Comparison of ENCODE assay signal across 25 cellular contexts in the genomic region with DNA sequence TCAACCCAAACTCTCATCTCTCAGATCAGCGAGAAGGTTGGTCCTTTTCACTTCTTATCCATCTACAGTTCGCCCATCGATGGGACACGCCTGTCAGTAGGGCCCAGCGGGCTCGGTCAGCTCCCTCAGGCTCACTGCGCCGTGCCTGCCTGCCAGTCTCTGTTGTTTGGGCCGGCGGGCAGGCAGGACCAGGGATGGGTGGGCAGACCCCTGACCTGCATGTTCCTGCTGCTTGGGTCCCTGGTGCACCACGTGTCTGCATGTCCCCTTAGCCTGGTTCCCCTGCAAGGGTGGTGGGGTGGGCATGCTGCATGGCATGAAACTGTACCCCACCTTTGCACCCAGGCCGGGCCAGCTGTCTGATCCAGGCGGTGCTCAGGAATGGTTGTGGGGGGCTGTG. TPM values are rescaled to one million over a fixed set of nuclear protein-coding genes. Genes with fewer than 3 reads are reported as not detected.
DNase-seq lines count a peak whose midpoint lies in the region; ATAC-seq and TF ChIP-seq lines count a peak whose summit lies in the region.
"Had no signal": no experiment of that assay in that cellular context is flagged by ENCODE, and none has a peak within 500 bp of the region (broad histone marks: within the 10 kb centered on the region; RNA-seq: fewer than 3 reads in every experiment).

No MANE protein-coding gene starts in this region.

- no peak for ATAC-seq in activated T-cell treated with anti-CD3 and anti-CD28 coated beads, Interleukin-2, amount 50 U/mL, for 72 hours (replicated peaks in 1 of 2)
- ATAC-seq in activated T-cell treated with anti-CD3 and anti-CD28 coated beads, Interleukin-2, amount 50 U/mL, for 4 hours: no peak
- ATAC-seq in activated naive CD8-positive, alpha-beta T cell treated with anti-CD3 and anti-CD28 coated beads, Interleukin-2, amount 10 ng/mL, durations not matched to agents 7 days and 5 days (ENCODE audit: low read depth): no peak
- ATAC-seq in left ventricle myocardium superior: no peak

- no peak for TF ChIP-seq CTCF in mesothelial cell of epicardium (IDR thresholded peaks at IDR 0.05; ENCODE audit: unreplicated experiment)
- no peak for TF ChIP-seq CTCF in type B pancreatic cell (conservative IDR thresholded peaks at IDR 0.05)

- H3K36me3 Mint-ChIP-seq in activated T-cell treated with anti-CD3 and anti-CD28 coated beads, Interleukin-2, amount 50 U/mL, for 72 hours (ENCODE audit: insufficient read depth in 2 of 2): no peaks in the 10 kb centered on the region
- no peaks in the 10 kb centered on the region for H3K36me3 Mint-ChIP-seq in activated T-cell treated with anti-CD3 and anti-CD28 coated beads, Interleukin-2, amount 50 U/mL, for 4 hours (ENCODE audit: insufficient read depth)
- no peaks in the 10 kb centered on the region for H3K36me3 Mint-ChIP-seq in activated naive CD8-positive, alpha-beta T cell treated with anti-CD3 and anti-CD28 coated beads, Interleukin-2, amount 10 ng/mL, durations not matched to agents 7 days and 5 days
- peaks cover 19% of the 10 kb centered on the region for H3K36me3 Mint-ChIP-seq in mesothelial cell of epicardium
- peaks cover 17% of the 10 kb centered on the region for H3K36me3 Mint-ChIP-seq in type B pancreatic cell
- H3K36me3 Mint-ChIP-seq: activated naive CD8-positive, alpha-beta T cell; natural killer cell treated with Interleukin-12 subunit alpha and Interleukin-12 subunit beta and Interleukin-15 and Interleukin-18, amount 100 ng/mL, for 72 hours had no signal

- peaks cover 8% of the 10 kb centered on the region for H3K4me1 Mint-ChIP-seq in activated T-cell treated with anti-CD3 and anti-CD28 coated beads, Interleukin-2, amount 50 U/mL, for 72 hours (ENCODE audit: low read depth)
- peaks cover 2% of the 10 kb centered on the region for H3K4me1 Mint-ChIP-seq in activated T-cell treated with anti-CD3 and anti-CD28 coated beads, Interleukin-2, amount 50 U/mL, for 4 hours (ENCODE audit: low read depth)
- H3K4me1 Mint-ChIP-seq in activated naive CD8-positive, alpha-beta T cell treated with anti-CD3 and anti-CD28 coated beads, Interleukin-2, amount 10 ng/mL, durations not matched to agents 7 days and 5 days: peaks cover 12% of the 10 kb centered on the region
- peaks cover 29% of the 10 kb centered on the region for H3K4me1 Mint-ChIP-seq in mesothelial cell of epicardium
- peaks cover 27% of the 10 kb centered on the region for H3K4me1 Mint-ChIP-seq in type B pancreatic cell (ENCODE audit: unreplicated experiment)

- no peaks in the 10 kb centered on the region for H3K27me3 Mint-ChIP-seq in activated T-cell treated with anti-CD3 and anti-CD28 coated beads, Interleukin-2, amount 50 U/mL, for 72 hours (ENCODE audit: low read depth)
- no peaks in the 10 kb centered on the region for H3K27me3 Mint-ChIP-seq in activated T-cell treated with anti-CD3 and anti-CD28 coated beads, Interleukin-2, amount 50 U/mL, for 4 hours (ENCODE audit: low read depth)
- no peaks in the 10 kb centered on the region for H3K27me3 Mint-ChIP-seq in activated naive CD8-positive, alpha-beta T cell treated with anti-CD3 and anti-CD28 coated beads, Interleukin-2, amount 10 ng/mL, durations not matched to agents 7 days and 5 days
- no peaks in the 10 kb centered on the region for H3K27me3 Mint-ChIP-seq in mesothelial cell of epicardium (ENCODE audit: low read depth)
- H3K27me3 Mint-ChIP-seq in type B pancreatic cell: no peaks in the 10 kb centered on the region
- H3K27me3 Mint-ChIP-seq: activated naive CD8-positive, alpha-beta T cell; CD4-positive, alpha-beta T cell; natural killer cell treated with Interleukin-12 subunit alpha and Interleukin-12 subunit beta and Interleukin-15 and Interleukin-18, amount 100 ng/mL, for 72 hours had no signal

- POLR2A ChIA-PET in activated naive CD8-positive, alpha-beta T cell treated with anti-CD3 and anti-CD28 coated beads, Interleukin-2, amount 10 ng/mL, durations not matched to agents 7 days and 5 days (lab: Charles Lee): no interaction called here

- H3K4me3 Mint-ChIP-seq in activated T-cell treated with anti-CD3 and anti-CD28 coated beads, Interleukin-2, amount 50 U/mL, for 72 hours: no peak overlapping the region
- H3K4me3 Mint-ChIP-seq in activated T-cell treated with anti-CD3 and anti-CD28 coated beads, Interleukin-2, amount 50 U/mL, for 4 hours: no peak overlapping the region
- no peak overlapping the region for H3K4me3 Mint-ChIP-seq in activated naive CD8-positive, alpha-beta T cell treated with anti-CD3 and anti-CD28 coated beads, Interleukin-2, amount 10 ng/mL, durations not matched to agents 7 days and 5 days
- H3K4me3 Mint-ChIP-seq in mesothelial cell of epicardium (no peak overlapping the region), type B pancreatic cell (no peak overlapping the region)
- H3K4me3 Mint-ChIP-seq: activated naive CD8-positive, alpha-beta T cell; CD4-positive, alpha-beta T cell; natural killer cell treated with Interleukin-12 subunit alpha and Interleukin-12 subunit beta and Interleukin-15 and Interleukin-18, amount 100 ng/mL, for 72 hours had no signal

- DNase-seq in activated T-cell treated with anti-CD3 and anti-CD28 coated beads, Interleukin-2, amount 50 U/mL, for 72 hours: no peak
- DNase-seq in activated T-cell treated with anti-CD3 and anti-CD28 coated beads, Interleukin-2, amount 50 U/mL, for 4 hours: no peak
- DNase-seq in activated naive CD8-positive, alpha-beta T cell treated with anti-CD3 and anti-CD28 coated beads, Interleukin-2, amount 10 ng/mL, durations not matched to agents 7 days and 5 days: no peak
- DNase-seq in mesothelial cell of epicardium (ENCODE audit: low spot score in 2 of 2, unreplicated experiment in 2 of 2): no peak
- no peak for DNase-seq in type B pancreatic cell (ENCODE audit: extremely low spot score, unreplicated experiment)
- DNase-seq in NCI-H774 (lab: John Stamatoyannopoulos, UW): no peak
- no peak for DNase-seq in DMS 273 treated with DMSO at 0.1 percent for 48 hours (lab: John Stamatoyannopoulos, UW)
- DNase-seq in left ventricle myocardium superior: no peak
- DNase-seq: activated CD4-positive, alpha-beta T cell treated with anti-CD3 and anti-CD28 coated beads, Interleukin-2, amount 50 U/mL, for 1 hour; activated CD8-positive, alpha-beta memory T cell treated with anti-CD3 and anti-CD28 coated beads, Interleukin-2, amount 50 U/mL, for 4 hours; AML-193; CD4-positive, alpha-beta T cell; GOT3; KBM-7; lower lobe of right lung; MG63; NCI-H1417; NCI-H345; SJCRH30; spleen; T1000; WERI-Rb-1 had no signal

- intact Hi-C loops in left ventricle myocardium superior (cut with micrococcal nuclease): no loop called here

- H3K27ac Mint-ChIP-seq in activated T-cell treated with anti-CD3 and anti-CD28 coated beads, Interleukin-2, amount 50 U/mL, for 72 hours: peak overlapping the region; percentile 27
- H3K27ac Mint-ChIP-seq in activated naive CD8-positive, alpha-beta T cell treated with anti-CD3 and anti-CD28 coated beads, Interleukin-2, amount 10 ng/mL, durations not matched to agents 7 days and 5 days: peak overlapping the region; percentile 62
- H3K27ac Mint-ChIP-seq in mesothelial cell of epicardium (peak overlapping the region; percentile 49), type B pancreatic cell (peak overlapping the region; percentile 65)
- H3K27ac Mint-ChIP-seq: activated naive CD8-positive, alpha-beta T cell; activated T-helper 2 cell treated with anti-CD3 and anti-CD28 coated beads, Interferon-gamma antibody, Interleukin-2, Interleukin-4, amounts not matched to agents 10 μg/mL and 5 μg/mL and 100 μg/mL, durations not matched to agents 14 hours and 24 hours and 36 hours; CD4-positive, alpha-beta T cell had no signal

- no peaks in the 10 kb centered on the region for H3K9me3 Mint-ChIP-seq in activated T-cell treated with anti-CD3 and anti-CD28 coated beads, Interleukin-2, amount 50 U/mL, for 72 hours
- no peaks in the 10 kb centered on the region for H3K9me3 Mint-ChIP-seq in activated T-cell treated with anti-CD3 and anti-CD28 coated beads, Interleukin-2, amount 50 U/mL, for 4 hours
- no peaks in the 10 kb centered on the region for H3K9me3 Mint-ChIP-seq in activated naive CD8-positive, alpha-beta T cell treated with anti-CD3 and anti-CD28 coated beads, Interleukin-2, amount 10 ng/mL, durations not matched to agents 7 days and 5 days
- H3K9me3 Mint-ChIP-seq in mesothelial cell of epicardium (no peaks in the 10 kb centered on the region), type B pancreatic cell (no peaks in the 10 kb centered on the region)
- H3K9me3 Mint-ChIP-seq: activated T-helper 2 cell treated with anti-CD3 and anti-CD28 coated beads, Interferon-gamma antibody, Interleukin-2, Interleukin-4, amounts not matched to agents 10 μg/mL and 5 μg/mL and 100 μg/mL, durations not matched to agents 14 hours and 24 hours and 36 hours; CD4-positive, alpha-beta T cell; natural killer cell treated with Interleukin-12 subunit alpha and Interleukin-12 subunit beta and Interleukin-15 and Interleukin-18, amount 100 ng/mL, for 72 hours had no signal

RNA-seq across cellular contexts. Expression of gene PTPRF, which starts 52.4 kb away (rescaled TPM):
- 1 to 10 TPM; 2.2 to 6.2 TPM for total RNA-seq in activated T-cell treated with anti-CD3 and anti-CD28 coated beads, Interleukin-2, amount 50 U/mL, for 72 hours
- under 1 TPM; 0.86 to 0.95 (median 0.92) TPM for total RNA-seq in activated T-cell treated with anti-CD3 and anti-CD28 coated beads, Interleukin-2, amount 50 U/mL, for 4 hours
- 1 to 10 TPM; 1.8 to 2.3 TPM for total RNA-seq in activated naive CD8-positive, alpha-beta T cell treated with anti-CD3 and anti-CD28 coated beads, Interleukin-2, amount 10 ng/mL, durations not matched to agents 7 days and 5 days
- total RNA-seq in mesothelial cell of epicardium: 464 to 475 TPM (median 471 TPM) in 3 replicates
- 260 and 507 TPM in 2 replicates for total RNA-seq in type B pancreatic cell (ENCODE audit: low replicate concordance)
- 7.0 TPM for total RNA-seq in left ventricle myocardium superior

Comparison
In these comparisons a context has a peak if more than half of its experiments do, and no peak if none do; other contexts are left out.
1. RNA of gene PTPRF, which starts 52.4 kb away (total RNA-seq): 464 to 475 TPM in mesothelial cell of epicardium and 260 to 507 TPM in type B pancreatic cell; 7.0 TPM in left ventricle myocardium superior (single experiment), 2.2 to 6.2 TPM in activated T-cell treated with anti-CD3 and anti-CD28 coated beads, Interleukin-2, amount 50 U/mL, for 72 hours, 1.8 to 2.3 TPM in activated naive CD8-positive, alpha-beta T cell treated with anti-CD3 and anti-CD28 coated beads, Interleukin-2, amount 10 ng/mL, durations not matched to agents 7 days and 5 days and 0.86 to 0.95 TPM in activated T-cell treated with anti-CD3 and anti-CD28 coated beads, Interleukin-2, amount 50 U/mL, for 4 hours; every median in the first group is over 10 times any median in the second.
2. Peak in every context shown above with its lines, with median percentiles within 50 percentile points of each other: H3K27ac Mint-ChIP-seq.